In the genomic region with DNA sequence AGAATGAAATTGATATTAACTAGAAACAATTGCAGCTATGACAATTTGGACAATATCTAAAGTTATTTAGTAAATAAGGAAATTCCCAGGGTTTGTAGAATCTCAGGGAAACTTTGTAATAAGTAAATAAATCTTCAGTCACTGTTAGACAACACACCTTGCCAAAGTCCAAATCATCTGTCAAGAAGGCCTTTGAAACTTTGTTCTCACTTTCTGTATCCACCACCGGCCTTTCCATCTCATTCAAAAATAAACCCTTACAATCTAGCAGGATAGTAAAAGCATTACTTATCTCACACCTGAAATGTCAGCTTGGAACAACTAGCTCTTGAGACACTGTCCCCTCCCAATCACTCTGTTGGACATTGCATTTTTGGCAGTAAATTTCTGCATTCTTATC, we compare ENCODE assay signal across 1 cellular context.
TF ChIP-seq lines count a peak whose summit lies in the region.

No MANE protein-coding gene starts in this region.

TF ChIP-seq in IMR-90, 13 proteins besides CTCF, POLR2A, EP300 and RAD21 (continued from another document):
- TF ChIP-seq, protein P1, sequence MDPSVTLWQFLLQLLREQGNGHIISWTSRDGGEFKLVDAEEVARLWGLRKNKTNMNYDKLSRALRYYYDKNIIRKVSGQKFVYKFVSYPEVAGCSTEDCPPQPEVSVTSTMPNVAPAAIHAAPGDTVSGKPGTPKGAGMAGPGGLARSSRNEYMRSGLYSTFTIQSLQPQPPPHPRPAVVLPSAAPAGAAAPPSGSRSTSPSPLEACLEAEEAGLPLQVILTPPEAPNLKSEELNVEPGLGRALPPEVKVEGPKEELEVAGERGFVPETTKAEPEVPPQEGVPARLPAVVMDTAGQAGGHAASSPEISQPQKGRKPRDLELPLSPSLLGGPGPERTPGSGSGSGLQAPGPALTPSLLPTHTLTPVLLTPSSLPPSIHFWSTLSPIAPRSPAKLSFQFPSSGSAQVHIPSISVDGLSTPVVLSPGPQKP (IDR thresholded peaks at IDR 0.05; ENCODE audit: borderline replicate concordance, low read depth, low read length) = no peak
- TF ChIP-seq SMC3 (IDR thresholded peaks at IDR 0.05; ENCODE audit: low read depth, low read length) (no peak), USF2 (IDR thresholded peaks at IDR 0.05; ENCODE audit: low read depth, low read length) (no peak), RFX5 (IDR thresholded peaks at IDR 0.05; ENCODE audit: low read depth, low read length) (no peak), CEBPB (IDR thresholded peaks at IDR 0.05; ENCODE audit: low read depth, low read length) (no peak), NFE2L2 (IDR thresholded peaks at IDR 0.05; ENCODE audit: low read depth, low read length) (no peak), MAFK (IDR thresholded peaks at IDR 0.05; ENCODE audit: low read depth, low read length) (no peak)
